Comparison of ENCODE assay signal across 27 cellular contexts in the genomic region with DNA sequence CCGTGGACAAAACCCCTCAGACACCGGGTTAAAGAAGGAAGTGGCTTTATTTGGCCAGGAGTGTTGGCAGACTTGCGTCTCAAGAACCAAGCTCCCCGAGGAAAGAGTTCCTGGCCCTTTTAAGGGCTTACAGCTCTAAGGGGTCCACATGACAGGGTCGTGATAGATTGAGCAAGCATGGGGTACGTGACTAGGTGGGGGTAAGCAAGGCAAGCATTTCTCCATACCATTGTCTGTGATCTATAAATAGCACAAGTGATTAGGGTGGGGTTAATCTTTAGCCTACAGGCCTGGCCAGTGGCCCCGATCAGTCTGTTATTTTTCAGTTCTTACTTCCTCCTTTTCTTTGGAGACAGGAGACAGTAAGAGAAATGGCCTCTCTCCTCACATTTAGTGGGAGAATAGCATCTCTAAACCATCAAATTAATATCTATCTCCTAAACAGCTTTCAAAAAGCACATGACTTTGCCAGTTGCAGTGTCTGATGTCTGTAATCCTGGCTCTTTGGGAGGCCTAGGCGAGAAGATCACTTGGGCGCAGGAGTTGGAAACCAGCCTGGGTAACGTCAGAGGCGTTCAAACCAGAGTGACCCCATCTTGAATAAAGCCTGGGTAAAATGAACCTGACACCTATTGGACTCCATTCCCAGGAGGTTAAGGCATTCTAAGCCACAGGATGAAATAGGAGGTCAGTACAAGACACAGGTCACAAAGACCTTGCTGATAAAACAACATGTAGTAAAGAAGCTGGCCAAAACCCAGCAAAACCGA. TPM values are rescaled to one million over a fixed set of nuclear protein-coding genes. Genes with fewer than 3 reads are reported as not detected.
DNase-seq lines count a peak whose midpoint lies in the region; ATAC-seq, FAIRE-seq and TF ChIP-seq lines count a peak whose summit lies in the region.
"Had no signal": no experiment of that assay in that cellular context is flagged by ENCODE, and none has a peak within 500 bp of the region (broad histone marks: within the 10 kb centered on the region; RNA-seq: fewer than 3 reads in every experiment).

No MANE protein-coding gene starts in this region.

- no peak overlapping the region for H3K9ac ChIP-seq in K562 (ENCODE audit: insufficient read depth in 1 of 2, low read depth in 2 of 2, low read length in 2 of 2)
- H3K9ac ChIP-seq in mesenchymal stem cell (ENCODE audit: low read length): no peak overlapping the region

- H3K4me1 ChIP-seq in K562 (replicated peaks in 1 of 2; ENCODE audit: control insufficient read depth in 2 of 2, insufficient read depth in 2 of 2, low read length in 2 of 2) (peaks cover 0 to 16% of the 10 kb centered on the region in 2 experiments; a peak in 2 of 5 replicates), mesenchymal stem cell (ENCODE audit: control insufficient read depth, insufficient read depth, low read depth, low read length) (peaks cover 6% of the 10 kb centered on the region)
- H3K4me1 ChIP-seq: BE2C, gastrocnemius medialis had no signal

- ATAC-seq in K562 (no peak), GM18867 (IDR thresholded peaks at IDR 0.05; ENCODE audit: unreplicated experiment) (no peak), HG03460 (IDR thresholded peaks at IDR 0.05; ENCODE audit: unreplicated experiment) (no peak)
- ATAC-seq: gastrocnemius medialis; sciatic nerve; stimulated activated effector memory CD8-positive, alpha-beta T cell treated with anti-CD3 and anti-CD28 coated beads, Interleukin-12 subunit alpha, Interleukin-12 subunit beta, amount 100 ng/mL, for 72 hours had no signal

- H2BK5ac ChIP-seq in mesenchymal stem cell (ENCODE audit: low read depth, low read length, poor library complexity, severe bottlenecking): no peak overlapping the region

- no peaks in the 10 kb centered on the region; the same call in 2 of the 3 replicates for H3K36me3 ChIP-seq in K562 (ENCODE audit: control insufficient read depth, insufficient read depth, low read length)
- no peaks in the 10 kb centered on the region for H3K36me3 ChIP-seq in mesenchymal stem cell (ENCODE audit: control insufficient read depth in 1 of 2, insufficient read depth in 2 of 2, low read depth in 1 of 2, low read length in 2 of 2)
- H3K36me3 ChIP-seq: BE2C, gastrocnemius medialis, HAP-1 had no signal

- 55% methylated on average over 11 of the region's 12 CpGs for WGBS in K562 (ENCODE audit: insufficient coverage, low coverage, missing lambda C conversion rate)
- WGBS in mesenchymal stem cell: 82% methylated on average over 12 of the region's 12 CpGs

- H2BK12ac ChIP-seq in mesenchymal stem cell (ENCODE audit: low read length in 2 of 2): no peak overlapping the region

- TF ChIP-seq POLR2A in K562 (conservative IDR thresholded peaks at IDR 0.05): no peak

- no TSS peak for BruUV-seq in K562 (replicated peaks; lab: Mats Ljungman, UMichigan)

- H3K14ac ChIP-seq in mesenchymal stem cell (ENCODE audit: low read length in 2 of 2): no peak overlapping the region

- H2AK5ac ChIP-seq in mesenchymal stem cell (ENCODE audit: low read length, severe bottlenecking): peak overlapping the region; percentile 61

- H3K79me1 ChIP-seq in mesenchymal stem cell (replicated peaks; ENCODE audit: low read length, poor library complexity, severe bottlenecking): peaks cover 2% of the 10 kb centered on the region

- H3K23ac ChIP-seq in mesenchymal stem cell (ENCODE audit: low read length in 2 of 2): no peak overlapping the region

- H3K9me1 ChIP-seq in K562 (ENCODE audit: control insufficient read depth, insufficient read depth, low read length): no peaks in the 10 kb centered on the region

- peaks cover 18% of the 10 kb centered on the region; the same call in 1 of the 3 replicates for H3K79me2 ChIP-seq in K562 (ENCODE audit: control insufficient read depth, insufficient read depth, low read length)

- DNase-seq in Caki2 (ENCODE audit: low read depth): peak; percentile 91
- peak; percentile 77 for DNase-seq in MV-4-11 (lab: John Stamatoyannopoulos, UW)
- DNase-seq in K562 (ENCODE audit: extremely low read depth in 1 of 4, low spot score in 3 of 4): no peak
- DNase-seq in mesenchymal stem cell: no peak
- no peak for DNase-seq in T-helper 2 cell
- DNase-seq in NCI-H1417 (lab: John Stamatoyannopoulos, UW): no peak
- DNase-seq: ACHN; activated CD4-positive, alpha-beta T cell treated with anti-CD3 and anti-CD28 coated beads, Interleukin-2, amount 10 ng/mL, durations not matched to agents 24 days and 14 days; activated T-cell treated with anti-CD3 and anti-CD28 coated beads, Interleukin-2, amount 50 U/mL, for 24 hours; BE2C; CD8-positive, alpha-beta memory T cell; DMS79; gastrocnemius medialis; GDM1; NCI-H1092 treated with DMSO at 0.1 percent for 48 hours; NCI-H1930; NCI-H2227 treated with DMSO at 0.1 percent for 48 hours; NCI-H526 treated with DMSO at 0.1 percent for 48 hours; posterior cingulate gyrus; stimulated activated CD4-positive, alpha-beta T cell treated with anti-CD3 and anti-CD28 coated beads, Interleukin-4, amount 100 ng/mL, for 24 hours; substantia nigra had no signal

- TF ChIP-seq CTCF in K562 (IDR thresholded peaks at IDR 0.05 in 2 of 3, conservative IDR thresholded peaks at IDR 0.05 in 1 of 3; ENCODE audit: insufficient read depth in 2 of 3, low read depth in 1 of 3, low read length in 3 of 3): no peak

- intact Hi-C loops in K562 (cut with micrococcal nuclease): no loop called here

- H3K4me2 ChIP-seq in K562 (ENCODE audit: insufficient read depth, low read length): peak overlapping the region; percentile 7; the same call in 1 of the 2 replicates
- no peak overlapping the region for H3K4me2 ChIP-seq in mesenchymal stem cell (ENCODE audit: low read length, poor library complexity, severe bottlenecking)

- no peaks in the 10 kb centered on the region for H4K20me1 ChIP-seq in K562 (replicated peaks; ENCODE audit: control insufficient read depth, insufficient read depth, low read length)

- no peak overlapping the region for H2BK15ac ChIP-seq in mesenchymal stem cell (ENCODE audit: low read depth, poor library complexity, severe bottlenecking)

- POLR2A ChIA-PET in K562 (lab: Yijun Ruan, JAX): interaction anchor here (1.1 kb wide), 1 partner anchor 63 kb away, joined by 3 read pairs; no protein-coding TSS in a partner anchor

- no peak for TF ChIP-seq RAD21 in K562 (CRISPR knock-in tag; conservative IDR thresholded peaks at IDR 0.05 in 1 of 2, IDR thresholded peaks at IDR 0.05 in 1 of 2)

- H3K27ac ChIP-seq in K562 (ENCODE audit: extremely low read depth, low read depth, low read length) (peak overlapping the region; percentile 31; the same call in 1 of the 3 replicates), mesenchymal stem cell (ENCODE audit: low read length, poor library complexity, severe bottlenecking) (no peak overlapping the region)
- H3K27ac ChIP-seq: gastrocnemius medialis had no signal

- no peak overlapping the region for H2BK120ac ChIP-seq in mesenchymal stem cell (ENCODE audit: low read depth, low read length)

- in situ Hi-C loops in Caki2 (cut with HindIII; ENCODE audit: low pct_unique_long_range_greater_than_20kb, low sequenced_read_pairs) (no loop called here), K562 (cut with MboI) (no loop called here)

- H3K27me3 ChIP-seq in K562 (ENCODE audit: control insufficient read depth in 2 of 2, insufficient read depth in 2 of 2, low read length in 2 of 2): no peaks in the 10 kb centered on the region
- peaks cover 0 to 2% of the 10 kb centered on the region in 2 experiments for H3K27me3 ChIP-seq in mesenchymal stem cell (ENCODE audit: control insufficient read depth in 1 of 2, insufficient read depth in 1 of 2, low read length in 2 of 2)
- H3K27me3 ChIP-seq: BE2C, gastrocnemius medialis had no signal

- no peak for TF ChIP-seq EP300 in K562 (IDR thresholded peaks at IDR 0.05; ENCODE audit: low read length)

- CTCF ChIA-PET in K562 (lab: Yijun Ruan, JAX; ENCODE audit: low intra/inter-chr PET ratio): no interaction called here

- H3K9me3 ChIP-seq in K562 (replicated peaks; ENCODE audit: control insufficient read depth, insufficient read depth, low read depth, low read length) (peaks cover 20% of the 10 kb centered on the region), mesenchymal stem cell (ENCODE audit: control insufficient read depth, low read length) (no peaks in the 10 kb centered on the region)
- H3K9me3 ChIP-seq: BE2C, gastrocnemius medialis had no signal

- no peak for FAIRE-seq in K562 (lab: Jason Lieb, UNC)

- no peak overlapping the region for H4K8ac ChIP-seq in mesenchymal stem cell (ENCODE audit: low read length)

- no peak overlapping the region for H3K18ac ChIP-seq in mesenchymal stem cell (ENCODE audit: low read depth in 1 of 2, low read length in 2 of 2)

- H4K91ac ChIP-seq in mesenchymal stem cell (ENCODE audit: low read length): no peak overlapping the region

- peak overlapping the region; percentile 48 for H2AFZ ChIP-seq in K562 (ENCODE audit: low read depth, low read length)
- no peak overlapping the region for H2AFZ ChIP-seq in mesenchymal stem cell (ENCODE audit: low read depth, low read length)

- H3K4me3 ChIP-seq in K562 (no peak overlapping the region), mesenchymal stem cell (ENCODE audit: insufficient read depth in 1 of 2, low read depth in 1 of 2, low read length in 2 of 2) (no peak overlapping the region)
- H3K4me3 ChIP-seq: gastrocnemius medialis, HAP-1, lung had no signal

- no peak overlapping the region for H3K4ac ChIP-seq in mesenchymal stem cell (ENCODE audit: low read depth in 1 of 2, low read length in 2 of 2)

TF ChIP-seq in K562, 482 proteins besides CTCF, POLR2A, EP300 and RAD21 (continues in another document):
- TF ChIP-seq NFE2 (IDR thresholded peaks at IDR 0.05; ENCODE audit: low read depth): no peak

RNA-seq across cellular contexts. Expression of gene CNOT11, which starts 18.3 kb away (rescaled TPM):
- total RNA-seq in Caki2 (2014; rRNA removed; shearing (Covaris generic); ENCODE audit: low replicate concordance): 96.0 and 125 TPM in 2 replicates
- total RNA-seq in K562 (2011; cell fraction: chromatin; rRNA removed; ENCODE audit: low replicate concordance): 56.3 and 58.9 TPM in 2 replicates
- total RNA-seq in K562 (2011; cell fraction: nucleolus; rRNA removed): 33.7 and 34.5 TPM in 2 replicates
- total RNA-seq in K562 (2011; cell fraction: nucleoplasm; rRNA removed): 34.8 and 41.8 TPM in 2 replicates
- total RNA-seq in K562 (2014; rRNA removed): 44.2 and 59.8 TPM in 2 replicates
- 64.2 and 70.6 TPM in 2 replicates for total RNA-seq in K562 (2014; rRNA removed; fragmentation: Illumina TruSeq; extraction: Trizol)
- total RNA-seq in K562 (2015; rRNA removed; fragmentation: Illumina TruSeq; extraction: Trizol): 91.9 and 92.9 TPM in 2 replicates
- total RNA-seq in K562 (2021): 61.5 and 66.2 TPM in 2 replicates
- 89.1 and 105 TPM in 2 replicates for polyA plus RNA-seq in K562 (2011; rRNA removed)
- 53.5 and 79.9 TPM in 2 replicates for polyA plus RNA-seq in K562 (2011; cell fraction: cytosol; rRNA removed)
- polyA plus RNA-seq in K562 (2011; cell fraction: nucleus; rRNA removed): 150 and 160 TPM in 2 replicates
- polyA plus RNA-seq in K562 (2012): 41.6 and 49.2 TPM in 2 replicates
- polyA plus RNA-seq in K562 (2014; fragmentation: Illumina TruSeq; extraction: Trizol): 114 and 163 TPM in 2 replicates
- 10 to 100 TPM; 12.7 to 13.2 TPM for polyA plus RNA-seq in K562 (2014; fragmentation: Nextera tagmentation; extraction: Ambion mirVana)
- 54.2 and 62.2 TPM in 2 replicates for polyA plus RNA-seq in K562 (2014; rRNA removed)
- 84.0 and 119 TPM in 2 replicates for polyA minus RNA-seq in K562 (2011; rRNA and poly(A)+ RNA removed)
- polyA minus RNA-seq in K562 (2011; cell fraction: cytosol; rRNA and poly(A)+ RNA removed): 43.2 and 58.7 TPM in 2 replicates
- polyA minus RNA-seq in K562 (2011; cell fraction: nucleus; rRNA and poly(A)+ RNA removed): 18.7 and 22.2 TPM in 2 replicates
- polyA plus RNA-seq in mesenchymal stem cell (2013, experiment 1 of 2): 41.6 TPM
- 40.2 TPM for polyA plus RNA-seq in mesenchymal stem cell (2013, experiment 2 of 2)

Comparison
In these comparisons a context has a peak if more than half of its experiments do, and no peak if none do; other contexts are left out.
1. DNase-seq: peak in Caki2 (single experiment) and MV-4-11 (single experiment); none in K562 (0 of 4), mesenchymal stem cell (single experiment), T-helper 2 cell (0 of 5) and NCI-H1417 (0 of 3).